ENCODE assay signal across 13 cellular contexts in genomic region chr3:130779031-130779430, GRCh38. TPM values are rescaled to one million over a fixed set of nuclear protein-coding genes. Genes with fewer than 3 reads are reported as not detected.
DNase-seq lines count a peak whose midpoint lies in the region; ATAC-seq and TF ChIP-seq lines count a peak whose summit lies in the region.
"Had no signal": no experiment of that assay in that cellular context is flagged by ENCODE, and none has a peak within 500 bp of the region (broad histone marks: within the 10 kb centered on the region; RNA-seq: fewer than 3 reads in every experiment).

No MANE protein-coding gene starts in this region.

- intact Hi-C loops in lower lobe of right lung (cut with DNase I) = no loop called here

- TF ChIP-seq CTCF in lower lobe of right lung (IDR thresholded peaks at IDR 0.05) = no peak

- H3K4me1 Mint-ChIP-seq in stimulated activated effector memory CD8-positive, alpha-beta T cell treated with anti-CD3 and anti-CD28 coated beads, Interleukin-12 subunit alpha, Interleukin-12 subunit beta, amount 100 ng/mL, for 72 hours = no peaks in the 10 kb centered on the region
- H3K4me1 Mint-ChIP-seq: central memory CD8-positive, alpha-beta T cell had no signal

- no peaks in the 10 kb centered on the region for H3K36me3 Mint-ChIP-seq in stimulated activated effector memory CD8-positive, alpha-beta T cell treated with anti-CD3 and anti-CD28 coated beads, Interleukin-12 subunit alpha, Interleukin-12 subunit beta, amount 100 ng/mL, for 72 hours

- ATAC-seq in HG02759 (IDR thresholded peaks at IDR 0.05; ENCODE audit: unreplicated experiment) = peak; percentile 96
- peak; percentile 87 for ATAC-seq in HG03575 (IDR thresholded peaks at IDR 0.05; ENCODE audit: extremely low read depth, insufficient number of reproducible peaks, low FRiP score, unreplicated experiment)
- peak; percentile 51 for ATAC-seq in stimulated activated effector memory CD8-positive, alpha-beta T cell treated with anti-CD3 and anti-CD28 coated beads, Interleukin-12 subunit alpha, Interleukin-12 subunit beta, amount 100 ng/mL, for 72 hours
- no peak for ATAC-seq in lower lobe of right lung
- ATAC-seq: gastroesophageal sphincter, K562 had no signal

- no peaks in the 10 kb centered on the region for H3K36me3 ChIP-seq in lower lobe of right lung
- H3K36me3 ChIP-seq: gastroesophageal sphincter had no signal

- H3K9me3 ChIP-seq in lower lobe of right lung = no peaks in the 10 kb centered on the region
- H3K9me3 ChIP-seq: gastroesophageal sphincter, SK-N-SH had no signal

- no peaks in the 10 kb centered on the region for H3K4me1 ChIP-seq in lower lobe of right lung
- H3K4me1 ChIP-seq: gastroesophageal sphincter had no signal

- H3K9me3 Mint-ChIP-seq in stimulated activated effector memory CD8-positive, alpha-beta T cell treated with anti-CD3 and anti-CD28 coated beads, Interleukin-12 subunit alpha, Interleukin-12 subunit beta, amount 100 ng/mL, for 72 hours = no peaks in the 10 kb centered on the region
- H3K9me3 Mint-ChIP-seq: central memory CD8-positive, alpha-beta T cell had no signal

- H3K27ac Mint-ChIP-seq in stimulated activated effector memory CD8-positive, alpha-beta T cell treated with anti-CD3 and anti-CD28 coated beads, Interleukin-12 subunit alpha, Interleukin-12 subunit beta, amount 100 ng/mL, for 72 hours = no peak overlapping the region

- no peak overlapping the region for H3K4me3 Mint-ChIP-seq in stimulated activated effector memory CD8-positive, alpha-beta T cell treated with anti-CD3 and anti-CD28 coated beads, Interleukin-12 subunit alpha, Interleukin-12 subunit beta, amount 100 ng/mL, for 72 hours
- H3K4me3 Mint-ChIP-seq: central memory CD8-positive, alpha-beta T cell had no signal

- H3K27ac ChIP-seq in lower lobe of right lung = no peak overlapping the region
- H3K27ac ChIP-seq: gastroesophageal sphincter had no signal

- DNase-seq in NCI-H748 (lab: John Stamatoyannopoulos, UW; ENCODE audit: unreplicated experiment) (peak; percentile 40), NCI-H748 treated with DMSO at 0.1 percent for 48 hours (lab: John Stamatoyannopoulos, UW) (no peak), lower lobe of right lung (no peak), mesenteric fat pad (ENCODE audit: low spot score) (no peak), GOT3 (lab: John Stamatoyannopoulos, UW) (no peak)
- DNase-seq in stimulated activated effector memory CD8-positive, alpha-beta T cell treated with anti-CD3 and anti-CD28 coated beads, Interleukin-12 subunit alpha, Interleukin-12 subunit beta, amount 100 ng/mL, for 72 hours (ENCODE audit: low spot score in 2 of 2) = no peak
- DNase-seq: activated CD8-positive, alpha-beta memory T cell treated with anti-CD3 and anti-CD28 coated beads, Interleukin-2, amount 50 U/mL, for 48 hours; SK-N-SH had no signal

- H3K27me3 ChIP-seq in lower lobe of right lung (ENCODE audit: low read depth) = no peaks in the 10 kb centered on the region
- H3K27me3 ChIP-seq: gastroesophageal sphincter had no signal

- H3K4me3 ChIP-seq in lower lobe of right lung = no peak overlapping the region
- H3K4me3 ChIP-seq: gastroesophageal sphincter, K562 had no signal

RNA-seq across cellular contexts. Expression of gene PIK3R4, which starts 32.4 kb away (rescaled TPM):
- total RNA-seq in lower lobe of right lung (26.3 TPM), mesenteric fat pad (22.8 TPM)

Comparison
In these comparisons a context has a peak if more than half of its experiments do, and no peak if none do; other contexts are left out.
1. ATAC-seq: peak in HG02759 (single experiment), HG03575 (single experiment) and stimulated activated effector memory CD8-positive, alpha-beta T cell treated with anti-CD3 and anti-CD28 coated beads, Interleukin-12 subunit alpha, Interleukin-12 subunit beta, amount 100 ng/mL, for 72 hours (single experiment); none in lower lobe of right lung (0 of 2).